In the genomic region with DNA sequence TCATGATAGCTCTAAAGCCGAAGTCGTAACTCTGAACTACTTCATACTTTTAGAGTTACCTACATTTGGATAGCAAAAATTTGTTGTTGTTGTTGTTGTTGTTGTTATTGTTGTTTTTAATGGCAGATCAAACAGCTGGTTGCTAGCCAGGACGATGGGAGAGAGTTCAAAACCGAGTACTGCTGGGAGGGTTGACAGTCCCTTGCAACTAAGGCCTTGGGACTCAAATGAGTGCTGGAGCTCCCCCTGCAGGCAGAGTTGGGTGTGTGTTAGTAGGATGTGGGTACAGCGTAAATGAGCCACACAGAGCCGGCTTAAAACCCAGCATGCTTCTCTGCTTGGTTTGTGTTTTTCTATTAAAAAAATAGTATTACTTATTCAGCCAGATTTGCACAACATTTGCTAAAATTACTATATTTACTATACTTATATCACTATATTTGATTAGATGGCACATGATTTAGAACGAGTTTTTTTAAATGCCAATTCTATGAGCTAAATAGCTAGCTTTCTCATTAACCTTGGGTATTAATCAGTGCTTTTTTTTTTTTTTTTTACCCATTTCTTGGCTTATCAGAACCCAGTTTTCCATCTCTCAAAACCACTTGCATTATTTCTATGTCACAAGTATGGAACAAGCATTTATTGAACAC, we compare ENCODE assay signal across 8 cellular contexts.
DNase-seq lines count a peak whose midpoint lies in the region; ATAC-seq and TF ChIP-seq lines count a peak whose summit lies in the region.

No MANE protein-coding gene starts in this region.

- intact Hi-C loops in naive thymus-derived CD4-positive, alpha-beta T cell (cut with micrococcal nuclease), result loop anchor here (1.0 to 5.0 kb wide), 10 partner anchors 64 to 1143 kb away; partner anchors contain the start of genes DCLRE1B (in 1 of the 2), DENND2C (in 1 of the 2) and OLFML3 (in 1 of the 2)

- DNase-seq in DMS114 treated with DMSO at 0.1 percent for 48 hours (lab: John Stamatoyannopoulos, UW; ENCODE audit: unreplicated experiment) (peak; percentile 84), erythroblast (lab: John Stamatoyannopoulos, UW) (peak; percentile 82 to 91)
- peak; percentile 91 for DNase-seq in Jurkat, Clone E6-1 (ENCODE audit: low read depth, low spot score)
- peak; percentile 91 for DNase-seq in activated CD8-positive, alpha-beta memory T cell treated with anti-CD3 and anti-CD28 coated beads, Interleukin-2, amount 50 U/mL, for 48 hours
- peak; percentile 65 to 84 (median 78) for DNase-seq in naive thymus-derived CD4-positive, alpha-beta T cell

- peaks cover 0 to 3% (median 0%) of the 10 kb centered on the region in 11 donors for H3K9me3 Mint-ChIP-seq in naive thymus-derived CD4-positive, alpha-beta T cell
- H3K9me3 Mint-ChIP-seq in stimulated activated memory B cell treated with anti-CD40 and anti-IgM and Interleukin-4, amounts not matched to agents 10 μg/mL and 1 μg/mL and 100 μg/mL, for 72 hours, result no peaks in the 10 kb centered on the region

- no peak overlapping the region for H3K4me3 Mint-ChIP-seq in naive thymus-derived CD4-positive, alpha-beta T cell
- H3K4me3 Mint-ChIP-seq in stimulated activated memory B cell treated with anti-CD40 and anti-IgM and Interleukin-4, amounts not matched to agents 10 μg/mL and 1 μg/mL and 100 μg/mL, for 72 hours, result no peak overlapping the region

- no peak overlapping the region for H3K4me2 ChIP-seq in OCI-LY3 (ENCODE audit: low read length)

- peak; percentile 91 for ATAC-seq in GM21515 (IDR thresholded peaks at IDR 0.05; ENCODE audit: unreplicated experiment)
- peak; percentile 99 for ATAC-seq in naive thymus-derived CD4-positive, alpha-beta T cell
- peak; percentile 78 for ATAC-seq in stimulated activated memory B cell treated with anti-CD40 and anti-IgM and Interleukin-4, amounts not matched to agents 10 μg/mL and 1 μg/mL and 100 μg/mL, for 72 hours

- H3K27me3 ChIP-seq in OCI-LY3 (ENCODE audit: low read depth, low read length), result no peaks in the 10 kb centered on the region
- H3K27me3 ChIP-seq in naive thymus-derived CD4-positive, alpha-beta T cell (ENCODE audit: control insufficient read depth in 2 of 2, insufficient read depth in 2 of 2, low read length in 2 of 2), result no peaks in the 10 kb centered on the region

- H3K4me1 ChIP-seq in OCI-LY3 (ENCODE audit: low read length), result no peaks in the 10 kb centered on the region
- H3K4me1 ChIP-seq in naive thymus-derived CD4-positive, alpha-beta T cell (ENCODE audit: control insufficient read depth in 2 of 2, insufficient read depth in 2 of 2, low read length in 2 of 2), result no peaks in the 10 kb centered on the region

- H3K36me3 ChIP-seq in OCI-LY3 (replicated peaks; ENCODE audit: low read depth, low read length), result no peaks in the 10 kb centered on the region
- H3K36me3 ChIP-seq in naive thymus-derived CD4-positive, alpha-beta T cell (ENCODE audit: control insufficient read depth in 2 of 3, insufficient read depth in 3 of 3, low read length in 3 of 3), result no peaks in the 10 kb centered on the region

- H3K36me3 Mint-ChIP-seq in naive thymus-derived CD4-positive, alpha-beta T cell, result no peaks in the 10 kb centered on the region
- H3K36me3 Mint-ChIP-seq in stimulated activated memory B cell treated with anti-CD40 and anti-IgM and Interleukin-4, amounts not matched to agents 10 μg/mL and 1 μg/mL and 100 μg/mL, for 72 hours, result no peaks in the 10 kb centered on the region

- CTCF ChIA-PET in naive thymus-derived CD4-positive, alpha-beta T cell (lab: Charles Lee), result interaction anchor here (0.5 to 2.3 kb wide), 25 partner anchors 11 to 1664 kb away, joined by 3 to 9 read pairs (median 4); partner anchors contain the start of genes AP4B1 and OLFML3

- H3K79me2 ChIP-seq in OCI-LY3 (ENCODE audit: low read length), result no peaks in the 10 kb centered on the region

- TF ChIP-seq POLR2A in erythroblast (IDR thresholded peaks at IDR 0.05; ENCODE audit: low read length), result no peak

- peaks cover 0 to 25% (median 0%) of the 10 kb centered on the region in 5 donors for H3K27me3 Mint-ChIP-seq in naive thymus-derived CD4-positive, alpha-beta T cell
- no peaks in the 10 kb centered on the region for H3K27me3 Mint-ChIP-seq in stimulated activated memory B cell treated with anti-CD40 and anti-IgM and Interleukin-4, amounts not matched to agents 10 μg/mL and 1 μg/mL and 100 μg/mL, for 72 hours

- no peak overlapping the region for H3K9ac ChIP-seq in OCI-LY3 (ENCODE audit: low read length)

- POLR2A ChIA-PET in naive thymus-derived CD4-positive, alpha-beta T cell (lab: Charles Lee), result no interaction called here

- H3K4me3 ChIP-seq in Jurkat, Clone E6-1 (ENCODE audit: low read length), result no peak overlapping the region
- no peak overlapping the region for H3K4me3 ChIP-seq in OCI-LY3 (ENCODE audit: low read length)
- H3K4me3 ChIP-seq in naive thymus-derived CD4-positive, alpha-beta T cell (ENCODE audit: low read length), result no peak overlapping the region

- no peaks in the 10 kb centered on the region for H4K20me1 ChIP-seq in OCI-LY3 (ENCODE audit: insufficient read depth, low read length)

- H3K27ac Mint-ChIP-seq in naive thymus-derived CD4-positive, alpha-beta T cell, result no peak overlapping the region
- no peak overlapping the region for H3K27ac Mint-ChIP-seq in stimulated activated memory B cell treated with anti-CD40 and anti-IgM and Interleukin-4, amounts not matched to agents 10 μg/mL and 1 μg/mL and 100 μg/mL, for 72 hours

- no peaks in the 10 kb centered on the region for H3K9me3 ChIP-seq in OCI-LY3 (ENCODE audit: insufficient read depth, low read length)
- H3K9me3 ChIP-seq in naive thymus-derived CD4-positive, alpha-beta T cell (ENCODE audit: control insufficient read depth in 2 of 3, low read length in 3 of 3), result no peaks in the 10 kb centered on the region

- H2AFZ ChIP-seq in OCI-LY3 (ENCODE audit: low read depth, low read length), result peak overlapping the region; percentile 58; the same call in 1 of the 2 replicates

- peaks cover 0 to 9% (median 0%) of the 10 kb centered on the region in 7 donors for H3K4me1 Mint-ChIP-seq in naive thymus-derived CD4-positive, alpha-beta T cell
- H3K4me1 Mint-ChIP-seq in stimulated activated memory B cell treated with anti-CD40 and anti-IgM and Interleukin-4, amounts not matched to agents 10 μg/mL and 1 μg/mL and 100 μg/mL, for 72 hours, result no peaks in the 10 kb centered on the region

- no peak overlapping the region for H3K27ac ChIP-seq in OCI-LY3 (ENCODE audit: low read length)
- H3K27ac ChIP-seq in naive thymus-derived CD4-positive, alpha-beta T cell (ENCODE audit: low read depth, low read length), result no peak overlapping the region

- TF ChIP-seq CTCF in OCI-LY3 (IDR thresholded peaks at IDR 0.05; ENCODE audit: low read depth, low read length), result peak; percentile 82
